Comparison of ENCODE assay signal across 8 cellular contexts in genomic region chr1:165592945-165593823, GRCh38. TPM values are rescaled to one million over a fixed set of nuclear protein-coding genes. Genes with fewer than 3 reads are reported as not detected.
DNase-seq lines count a peak whose midpoint lies in the region; ATAC-seq lines count a peak whose summit lies in the region.

No MANE protein-coding gene starts in this region.

- CTCF ChIA-PET in activated CD4-positive, alpha-beta memory T cell treated with anti-CD3 and anti-CD28 coated beads, Interleukin-2, amount 10 ng/mL, durations not matched to agents 7 days and 5 days (lab: Charles Lee): interaction anchor here (1.0 to 4.6 kb wide), 18 partner anchors 9 to 335 kb away, joined by 3 to 96 read pairs (median 6); no protein-coding TSS in a partner anchor

- H2AK5ac ChIP-seq in mesendoderm (ENCODE audit: low read length): no peak overlapping the region

- peaks cover 22% of the 10 kb centered on the region for H3K4me1 Mint-ChIP-seq in activated CD4-positive, alpha-beta memory T cell treated with anti-CD3 and anti-CD28 coated beads, Interleukin-2, amount 10 ng/mL, durations not matched to agents 7 days and 5 days
- peaks cover 23% of the 10 kb centered on the region for H3K4me1 Mint-ChIP-seq in stimulated activated memory B cell treated with anti-CD40 and anti-IgM and Interleukin-4, amounts not matched to agents 10 μg/mL and 1 μg/mL and 100 μg/mL, for 72 hours

- H4K5ac ChIP-seq in mesendoderm (ENCODE audit: low read length): no peak overlapping the region

- no peak overlapping the region for H4K8ac ChIP-seq in mesendoderm (ENCODE audit: low read depth, low read length)

- H3K4me3 Mint-ChIP-seq in activated CD4-positive, alpha-beta memory T cell treated with anti-CD3 and anti-CD28 coated beads, Interleukin-2, amount 10 ng/mL, durations not matched to agents 7 days and 5 days: no peak overlapping the region
- no peak overlapping the region for H3K4me3 Mint-ChIP-seq in stimulated activated memory B cell treated with anti-CD40 and anti-IgM and Interleukin-4, amounts not matched to agents 10 μg/mL and 1 μg/mL and 100 μg/mL, for 72 hours

- no peak overlapping the region for H3K4ac ChIP-seq in mesendoderm (ENCODE audit: low read depth, low read length)

- no peaks in the 10 kb centered on the region for H3K79me2 ChIP-seq in mesendoderm (ENCODE audit: control insufficient read depth, insufficient read depth, low read length)

- no peak overlapping the region for H3K27ac Mint-ChIP-seq in activated CD4-positive, alpha-beta memory T cell treated with anti-CD3 and anti-CD28 coated beads, Interleukin-2, amount 10 ng/mL, durations not matched to agents 7 days and 5 days
- no peak overlapping the region for H3K27ac Mint-ChIP-seq in stimulated activated memory B cell treated with anti-CD40 and anti-IgM and Interleukin-4, amounts not matched to agents 10 μg/mL and 1 μg/mL and 100 μg/mL, for 72 hours

- H3K9ac ChIP-seq in mesendoderm (ENCODE audit: low read length): no peak overlapping the region

- H3K36me3 ChIP-seq in mesendoderm (ENCODE audit: control insufficient read depth, insufficient read depth, low read length): no peaks in the 10 kb centered on the region

- no peaks in the 10 kb centered on the region for H3K79me1 ChIP-seq in mesendoderm (ENCODE audit: low read length)

- no peak overlapping the region for H3K56ac ChIP-seq in mesendoderm (ENCODE audit: low read length)

- no peaks in the 10 kb centered on the region for H3K36me3 Mint-ChIP-seq in activated CD4-positive, alpha-beta memory T cell treated with anti-CD3 and anti-CD28 coated beads, Interleukin-2, amount 10 ng/mL, durations not matched to agents 7 days and 5 days (ENCODE audit: low read depth)
- H3K36me3 Mint-ChIP-seq in stimulated activated memory B cell treated with anti-CD40 and anti-IgM and Interleukin-4, amounts not matched to agents 10 μg/mL and 1 μg/mL and 100 μg/mL, for 72 hours: no peaks in the 10 kb centered on the region

- H2BK120ac ChIP-seq in mesendoderm (ENCODE audit: low read depth, low read length): no peak overlapping the region

- WGBS in mesendoderm (ENCODE audit: extremely low coverage, insufficient coverage, low lambda C conversion rate): no CpG with 5 or more reads among the region's 10 CpGs

- peaks cover 67% of the 10 kb centered on the region for H3K27me3 Mint-ChIP-seq in activated CD4-positive, alpha-beta memory T cell treated with anti-CD3 and anti-CD28 coated beads, Interleukin-2, amount 10 ng/mL, durations not matched to agents 7 days and 5 days
- H3K27me3 Mint-ChIP-seq in stimulated activated memory B cell treated with anti-CD40 and anti-IgM and Interleukin-4, amounts not matched to agents 10 μg/mL and 1 μg/mL and 100 μg/mL, for 72 hours: peaks cover 46% of the 10 kb centered on the region

- DNase-seq in ELF-1 (ENCODE audit: low read depth, low spot score) (peak; percentile 73), NCI-H748 (lab: John Stamatoyannopoulos, UW; ENCODE audit: unreplicated experiment) (peak; percentile 70), mesendoderm (peak; percentile 68)
- peak; percentile 78 for DNase-seq in activated CD4-positive, alpha-beta memory T cell treated with anti-CD3 and anti-CD28 coated beads, Interleukin-2, amount 10 ng/mL, durations not matched to agents 7 days and 5 days
- peak; percentile 72 for DNase-seq in effector CD4-positive, alpha-beta T cell
- DNase-seq in stimulated activated CD8-positive, alpha-beta memory T cell treated with anti-CD3 and anti-CD28 coated beads, Interleukin-2, amount 100 ng/mL, for 48 hours (ENCODE audit: low read depth in 2 of 2): peak; percentile 41 to 61

- H3K27me3 ChIP-seq in mesendoderm (ENCODE audit: insufficient read depth, low read length, poor library complexity): no peaks in the 10 kb centered on the region

- no peaks in the 10 kb centered on the region for H3K9me3 Mint-ChIP-seq in activated CD4-positive, alpha-beta memory T cell treated with anti-CD3 and anti-CD28 coated beads, Interleukin-2, amount 10 ng/mL, durations not matched to agents 7 days and 5 days
- H3K9me3 Mint-ChIP-seq in stimulated activated memory B cell treated with anti-CD40 and anti-IgM and Interleukin-4, amounts not matched to agents 10 μg/mL and 1 μg/mL and 100 μg/mL, for 72 hours: no peaks in the 10 kb centered on the region

- no peaks in the 10 kb centered on the region for H3K4me1 ChIP-seq in mesendoderm (ENCODE audit: control insufficient read depth, low read depth, low read length)

- no peak overlapping the region for H2BK15ac ChIP-seq in mesendoderm (replicated peaks; ENCODE audit: low read depth)

- H2BK5ac ChIP-seq in mesendoderm (ENCODE audit: low read length): no peak overlapping the region

- H3K4me3 ChIP-seq in mesendoderm (ENCODE audit: low read length): no peak overlapping the region

- ATAC-seq in HG03354 (IDR thresholded peaks at IDR 0.05; ENCODE audit: poor library complexity, severe bottlenecking, unreplicated experiment): peak; percentile 46
- no peak for ATAC-seq in stimulated activated memory B cell treated with anti-CD40 and anti-IgM and Interleukin-4, amounts not matched to agents 10 μg/mL and 1 μg/mL and 100 μg/mL, for 72 hours

- no peak overlapping the region for H3K18ac ChIP-seq in mesendoderm (ENCODE audit: low read length)

- H3K4me2 ChIP-seq in mesendoderm (ENCODE audit: low read length): no peak overlapping the region

- H3K27ac ChIP-seq in mesendoderm (ENCODE audit: low read depth, low read length): no peak overlapping the region

- POLR2A ChIA-PET in activated CD4-positive, alpha-beta memory T cell treated with anti-CD3 and anti-CD28 coated beads, Interleukin-2, amount 10 ng/mL, durations not matched to agents 7 days and 5 days (lab: Charles Lee): interaction anchor here (1.0 to 2.6 kb wide), 3 partner anchors 25 to 200 kb away, joined by 3 to 12 read pairs (median 3); no protein-coding TSS in a partner anchor

- H3K23ac ChIP-seq in mesendoderm (ENCODE audit: low read length): no peak overlapping the region

RNA-seq across cellular contexts. Expression of gene MGST3, which starts 37.9 kb away (rescaled TPM):
- 10 to 100 TPM; 63.4 to 70.3 TPM for total RNA-seq in activated CD4-positive, alpha-beta memory T cell treated with anti-CD3 and anti-CD28 coated beads, Interleukin-2, amount 10 ng/mL, durations not matched to agents 7 days and 5 days
- 174 TPM for polyA plus RNA-seq in mesendoderm (2013, experiment 1 of 2)
- polyA plus RNA-seq in mesendoderm (2013, experiment 2 of 2): 169 TPM

RNA-seq across cellular contexts. Expression of gene LRRC52, which starts 49.4 kb away (rescaled TPM):
- not detected for total RNA-seq in activated CD4-positive, alpha-beta memory T cell treated with anti-CD3 and anti-CD28 coated beads, Interleukin-2, amount 10 ng/mL, durations not matched to agents 7 days and 5 days
- polyA plus RNA-seq in mesendoderm (2013, experiment 1 of 2): 0.04 TPM
- 0.03 TPM for polyA plus RNA-seq in mesendoderm (2013, experiment 2 of 2)
